In the genomic region with DNA sequence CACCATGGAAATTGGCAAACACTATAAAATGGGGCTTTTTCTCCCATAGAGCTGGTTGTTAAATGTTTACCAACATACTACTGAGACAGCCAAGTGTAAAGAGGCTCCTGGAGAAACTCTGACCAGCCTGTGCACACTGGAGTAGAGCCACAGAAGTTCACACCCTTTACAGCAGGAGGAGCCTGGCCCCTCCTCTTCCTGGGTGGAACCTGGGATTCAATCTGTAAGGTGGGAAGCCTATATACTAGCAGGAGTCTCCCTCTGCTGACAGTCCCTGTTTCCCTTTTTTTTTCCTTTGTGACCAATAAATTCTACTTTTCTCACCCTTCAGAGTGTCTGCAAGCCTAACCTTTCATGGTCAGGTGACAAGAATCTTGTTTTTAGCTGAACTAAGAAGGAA, we compare ENCODE assay signal across 8 cellular contexts. TPM values are rescaled to one million over a fixed set of nuclear protein-coding genes. Genes with fewer than 3 reads are reported as not detected.
DNase-seq lines count a peak whose midpoint lies in the region; TF ChIP-seq lines count a peak whose summit lies in the region.
"Had no signal": no experiment of that assay in that cellular context is flagged by ENCODE, and none has a peak within 500 bp of the region (broad histone marks: within the 10 kb centered on the region; RNA-seq: fewer than 3 reads in every experiment).

No MANE protein-coding gene starts in this region.

- no peaks in the 10 kb centered on the region for H3K36me3 ChIP-seq in Loucy (ENCODE audit: insufficient read depth, low read length)
- H3K36me3 ChIP-seq in WERI-Rb-1: no peaks in the 10 kb centered on the region
- no peaks in the 10 kb centered on the region for H3K36me3 ChIP-seq in mesendoderm (ENCODE audit: control insufficient read depth, insufficient read depth, low read length)

- no peaks in the 10 kb centered on the region for H3K9me3 ChIP-seq in Loucy (ENCODE audit: insufficient read depth, low read depth, low read length)
- H3K9me3 ChIP-seq in WERI-Rb-1 (ENCODE audit: severe bottlenecking): no peaks in the 10 kb centered on the region

- H3K4me2 ChIP-seq in Loucy (ENCODE audit: low read depth, low read length, poor library complexity, severe bottlenecking): no peak overlapping the region
- H3K4me2 ChIP-seq in mesendoderm (ENCODE audit: low read length): no peak overlapping the region

- H3K79me1 ChIP-seq in mesendoderm (ENCODE audit: low read length): no peaks in the 10 kb centered on the region

- no peak overlapping the region for H3K4ac ChIP-seq in mesendoderm (ENCODE audit: low read depth, low read length)

- no peak overlapping the region for H2BK5ac ChIP-seq in mesendoderm (ENCODE audit: low read length)

- no peaks in the 10 kb centered on the region for H4K20me1 ChIP-seq in Loucy (ENCODE audit: insufficient read depth, low read length, poor library complexity, severe bottlenecking)

- H3K4me3 ChIP-seq in Loucy (ENCODE audit: low read length, poor library complexity, severe bottlenecking) (no peak overlapping the region), WERI-Rb-1 (ENCODE audit: low read depth, low read length) (no peak overlapping the region), mesendoderm (ENCODE audit: low read length) (no peak overlapping the region)

- H3K9me2 ChIP-seq in Loucy (replicated peaks; ENCODE audit: low read depth, low read length): no peaks in the 10 kb centered on the region

- no peak overlapping the region for H3K27ac ChIP-seq in WERI-Rb-1
- no peak overlapping the region for H3K27ac ChIP-seq in mesendoderm (ENCODE audit: low read depth, low read length)

- H4K5ac ChIP-seq in mesendoderm (ENCODE audit: low read length): no peak overlapping the region

- H4K8ac ChIP-seq in mesendoderm (ENCODE audit: low read depth, low read length): no peak overlapping the region

- H3F3A ChIP-seq in Loucy (ENCODE audit: low read depth): no peaks in the 10 kb centered on the region

- TF ChIP-seq CTCF in GM13977 (IDR thresholded peaks at IDR 0.05; ENCODE audit: extremely low read depth, insufficient read depth, missing control alignments): peak; percentile 4
- no peak for TF ChIP-seq CTCF in Loucy (conservative IDR thresholded peaks at IDR 0.05; ENCODE audit: low read length)
- TF ChIP-seq CTCF in WERI-Rb-1 (IDR thresholded peaks at IDR 0.05; ENCODE audit: low read depth, low read length): peak; percentile 35; the same call in 1 of the 2 replicates
- TF ChIP-seq CTCF in GM13976 (IDR thresholded peaks at IDR 0.05; ENCODE audit: borderline replicate concordance, control extremely low read depth, extremely low read depth, insufficient read depth, missing control alignments): no peak

- no peaks in the 10 kb centered on the region for H3K79me2 ChIP-seq in Loucy (ENCODE audit: insufficient read depth, low read length)
- H3K79me2 ChIP-seq in mesendoderm (ENCODE audit: control insufficient read depth, insufficient read depth, low read length): no peaks in the 10 kb centered on the region

- no peak overlapping the region for H3K56ac ChIP-seq in mesendoderm (ENCODE audit: low read length)

- H3K4me1 ChIP-seq in Loucy (ENCODE audit: insufficient read depth, low read length, poor library complexity, severe bottlenecking) (peaks cover 3% of the 10 kb centered on the region), mesendoderm (ENCODE audit: control insufficient read depth, low read depth, low read length) (no peaks in the 10 kb centered on the region)

- peak overlapping the region; percentile 95 for H2AFZ ChIP-seq in Loucy (ENCODE audit: low read length)

- intact Hi-C loops in cardiac septum (cut with DNase I): no loop called here

- H3K27me3 ChIP-seq in Loucy (ENCODE audit: insufficient read depth, low read length, poor library complexity, severe bottlenecking): no peaks in the 10 kb centered on the region
- no peaks in the 10 kb centered on the region for H3K27me3 ChIP-seq in WERI-Rb-1 (ENCODE audit: insufficient read depth, low read depth, severe bottlenecking)
- H3K27me3 ChIP-seq in mesendoderm (ENCODE audit: insufficient read depth, low read length, poor library complexity): no peaks in the 10 kb centered on the region

- in situ Hi-C loops in GM13977 (cut with MboI; ENCODE audit: low pct_unique_long_range_greater_than_20kb, low sequenced_read_pairs, unreplicated experiment) (loop anchor here (25.0 kb wide), 1 partner anchor 279 kb away; a partner anchor contains a TSS), GM13976 (cut with MboI; ENCODE audit: low sequenced_read_pairs, unreplicated experiment) (loop anchor here (25.0 kb wide), 1 partner anchor 279 kb away; a partner anchor contains a TSS)

- no peak overlapping the region for H2AK5ac ChIP-seq in mesendoderm (ENCODE audit: low read length)

- no peak overlapping the region for H3K9ac ChIP-seq in Loucy (ENCODE audit: low read depth, low read length, poor library complexity, severe bottlenecking)
- H3K9ac ChIP-seq in mesendoderm (ENCODE audit: low read length): no peak overlapping the region

- no peak overlapping the region for H2BK15ac ChIP-seq in mesendoderm (replicated peaks; ENCODE audit: low read depth)

- no peak overlapping the region for H3K18ac ChIP-seq in mesendoderm (ENCODE audit: low read length)

- DNase-seq in GM13977 (ENCODE audit: low spot score) (no peak), WERI-Rb-1 (peak; percentile 53), mesendoderm (peak; percentile 79), HPDE6-E6E7 (ENCODE audit: extremely low spot score) (no peak), cardiac septum (ENCODE audit: low spot score) (no peak), GM13976 (ENCODE audit: low spot score) (no peak)
- DNase-seq: activated CD8-positive, alpha-beta T cell treated with anti-CD3 and anti-CD28 coated beads for 36 hours had no signal

- H2BK120ac ChIP-seq in mesendoderm (ENCODE audit: low read depth, low read length): no peak overlapping the region

- no peak overlapping the region for H3K23ac ChIP-seq in mesendoderm (ENCODE audit: low read length)

RNA-seq across cellular contexts. Expression of a gene that starts 10.4 kb away (rescaled TPM):
- 29.4 TPM for polyA plus RNA-seq in mesendoderm (2013, experiment 1 of 2)
- polyA plus RNA-seq in mesendoderm (2013, experiment 2 of 2): 31.9 TPM
- total RNA-seq in cardiac septum: 40.7 TPM

Comparison
In these comparisons a context has a peak if more than half of its experiments do, and no peak if none do; other contexts are left out.
1. DNase-seq: peak in WERI-Rb-1 (single experiment) and mesendoderm (single experiment); none in GM13977 (single experiment), HPDE6-E6E7 (single experiment), cardiac septum (single experiment) and GM13976 (single experiment).
2. CTCF ChIP-seq: peak in GM13977 (single experiment) and WERI-Rb-1 (single experiment); none in Loucy (single experiment) and GM13976 (single experiment).